Comparison of ENCODE assay signal across 31 cellular contexts in genomic region chr12:30546121-30546520, GRCh38.
DNase-seq lines count a peak whose midpoint lies in the region; ATAC-seq, FAIRE-seq and TF ChIP-seq lines count a peak whose summit lies in the region.
"Had no signal": no experiment of that assay in that cellular context is flagged by ENCODE, and none has a peak within 500 bp of the region (broad histone marks: within the 10 kb centered on the region; RNA-seq: fewer than 3 reads in every experiment).

No MANE protein-coding gene starts in this region.

- WGBS in transverse colon (ENCODE audit: low coverage in 1 of 2), 2 donors = 71% methylated on average over 4 of the region's 4 CpGs; no CpG with 5 or more reads in 1 of the 2 donors

- DNase-seq in MCF 10A (ENCODE audit: unreplicated experiment) (peak; percentile 40), breast epithelium (ENCODE audit: low spot score in 2 of 2) (no peak), PC-3 (peak; percentile 63), transverse colon (peak; percentile 14), RCC 7860 (ENCODE audit: low spot score) (no peak), upper lobe of right lung (no peak), dedifferentiated amniotic fluid mesenchymal stem cell (ENCODE audit: extremely low spot score) (no peak)
- DNase-seq: 8988T; activated CD4-positive, alpha-beta T cell treated with anti-CD3 and anti-CD28 coated beads, Interleukin-2, amount 50 U/mL, for 48 hours; activated CD4-positive, CD25-positive, alpha-beta regulatory T cell treated with anti-CD3 and anti-CD28 coated beads, Interleukin-2, amount 50 U/mL, for 72 hours; activated CD8-positive, alpha-beta memory T cell treated with anti-CD3 and anti-CD28 coated beads, Interleukin-2, amount 50 U/mL, for 4 hours; activated naive CD4-positive, alpha-beta T cell treated with anti-CD3 and anti-CD28 coated beads, Interleukin-2, amount 10 ng/mL, durations not matched to agents 7 days and 5 days; adrenal gland; C1 segment of cervical spinal cord; cerebellar nuclear complex; dorsolateral prefrontal cortex; HCEC 1CT; left cardiac atrium; NCI-H187; NCI-H510A; SK-N-SH; stimulated activated naive B cell treated with anti-CD40 and anti-IgM and Interleukin-4, amounts not matched to agents 10 μg/mL and 1 μg/mL and 100 μg/mL, for 72 hours; T-helper 17 cell had no signal

- no peaks in the 10 kb centered on the region for H3F3A ChIP-seq in PC-3 (ENCODE audit: low read length, unreplicated experiment)

- H3K4me3 ChIP-seq in breast epithelium (no peak overlapping the region), PC-3 (ENCODE audit: low read length) (no peak overlapping the region), transverse colon (no peak overlapping the region), upper lobe of right lung (no peak overlapping the region)
- H3K4me3 ChIP-seq: adrenal gland, dorsolateral prefrontal cortex, gastroesophageal sphincter, GM12878, suprapubic skin had no signal

- H3K4me1 ChIP-seq in breast epithelium (no peaks in the 10 kb centered on the region), PC-3 (ENCODE audit: insufficient read depth, low read length) (peaks cover 11% of the 10 kb centered on the region), transverse colon (no peaks in the 10 kb centered on the region), upper lobe of right lung (no peaks in the 10 kb centered on the region)
- H3K4me1 ChIP-seq: adrenal gland, gastroesophageal sphincter, suprapubic skin had no signal

- TF ChIP-seq CTCF in MCF 10A (IDR thresholded peaks at IDR 0.05; ENCODE audit: unreplicated experiment) = no peak
- no peak for TF ChIP-seq CTCF in breast epithelium (IDR thresholded peaks at IDR 0.05)
- TF ChIP-seq CTCF in PC-3 (conservative IDR thresholded peaks at IDR 0.05; ENCODE audit: low read depth, low read length) = no peak
- TF ChIP-seq CTCF in transverse colon (IDR thresholded peaks at IDR 0.05) = no peak
- no peak for TF ChIP-seq CTCF in upper lobe of right lung (IDR thresholded peaks at IDR 0.05)

- H3K4me1 Mint-ChIP-seq in MCF 10A (ENCODE audit: insufficient read depth, unreplicated experiment) = no peaks in the 10 kb centered on the region
- H3K4me1 Mint-ChIP-seq: activated naive CD4-positive, alpha-beta T cell treated with anti-CD3 and anti-CD28 coated beads, Interleukin-2, amount 10 ng/mL, durations not matched to agents 7 days and 5 days; nephron; stimulated activated naive B cell treated with anti-CD40 and anti-IgM and Interleukin-4, amounts not matched to agents 10 μg/mL and 1 μg/mL and 100 μg/mL, for 72 hours; T-helper 17 cell had no signal

- FAIRE-seq in RCC 7860 (lab: Jason Lieb, UNC) = no peak
- FAIRE-seq: D721Med, GM12878, TTC549 had no signal

- no peak overlapping the region for H3K27ac Mint-ChIP-seq in MCF 10A (ENCODE audit: low read depth, unreplicated experiment)
- H3K27ac Mint-ChIP-seq: activated naive CD4-positive, alpha-beta T cell treated with anti-CD3 and anti-CD28 coated beads, Interleukin-2, amount 10 ng/mL, durations not matched to agents 7 days and 5 days; nephron; stimulated activated naive B cell treated with anti-CD40 and anti-IgM and Interleukin-4, amounts not matched to agents 10 μg/mL and 1 μg/mL and 100 μg/mL, for 72 hours; T-helper 17 cell had no signal

- H3K27me3 ChIP-seq in breast epithelium (no peaks in the 10 kb centered on the region), PC-3 (ENCODE audit: low read length) (no peaks in the 10 kb centered on the region), transverse colon (no peaks in the 10 kb centered on the region), upper lobe of right lung (no peaks in the 10 kb centered on the region)
- H3K27me3 ChIP-seq: adrenal gland, gastroesophageal sphincter, suprapubic skin had no signal

- peak; percentile 46; the same call in 1 of the 2 replicates for ATAC-seq in PC-3
- ATAC-seq in esophagus mucosa = peak; percentile 76
- no peak for ATAC-seq in upper lobe of right lung
- ATAC-seq: gastroesophageal sphincter; GM12878; left cardiac atrium; Right ventricle myocardium inferior; stimulated activated naive B cell treated with anti-CD40 and anti-IgM and Interleukin-4, amounts not matched to agents 10 μg/mL and 1 μg/mL and 100 μg/mL, for 72 hours; T-helper 17 cell had no signal

- no peak overlapping the region for H3K27ac ChIP-seq in breast epithelium
- peak overlapping the region; percentile 73 for H3K27ac ChIP-seq in PC-3 (ENCODE audit: low read length)
- H3K27ac ChIP-seq in transverse colon = no peak overlapping the region
- H3K27ac ChIP-seq in upper lobe of right lung = no peak overlapping the region
- H3K27ac ChIP-seq: adrenal gland, dorsolateral prefrontal cortex, gastroesophageal sphincter, suprapubic skin had no signal

- no peak for TF ChIP-seq EP300 in transverse colon (IDR thresholded peaks at IDR 0.05; ENCODE audit: low read depth)

- TF ChIP-seq POLR2A in breast epithelium (IDR thresholded peaks at IDR 0.05) = no peak
- TF ChIP-seq POLR2A in transverse colon (IDR thresholded peaks at IDR 0.05) = no peak

- CTCF ChIA-PET in MCF 10A (lab: Yijun Ruan, JAX) (interaction anchor here (0.6 kb wide), 1 partner anchor 207 kb away, joined by 3 read pairs; no protein-coding TSS in a partner anchor), PC-3 (lab: Charles Lee) (no interaction called here)

- H3K9ac ChIP-seq in PC-3 (ENCODE audit: low read length) = peak overlapping the region; percentile 27; the same call in 1 of the 2 replicates
- H3K9ac ChIP-seq: SK-N-SH had no signal

- no peaks in the 10 kb centered on the region for H3K79me2 ChIP-seq in PC-3 (ENCODE audit: low read length)

- no peaks in the 10 kb centered on the region for H3K36me3 Mint-ChIP-seq in MCF 10A (ENCODE audit: insufficient read depth, unreplicated experiment)
- H3K36me3 Mint-ChIP-seq: activated naive CD4-positive, alpha-beta T cell treated with anti-CD3 and anti-CD28 coated beads, Interleukin-2, amount 10 ng/mL, durations not matched to agents 7 days and 5 days; stimulated activated naive B cell treated with anti-CD40 and anti-IgM and Interleukin-4, amounts not matched to agents 10 μg/mL and 1 μg/mL and 100 μg/mL, for 72 hours had no signal

- H2AFZ ChIP-seq in PC-3 (ENCODE audit: low read length) = peak overlapping the region; percentile 42; the same call in 1 of the 2 replicates

- no peak overlapping the region for H3K4me2 ChIP-seq in PC-3 (ENCODE audit: low read length)
- H3K4me2 ChIP-seq: SK-N-SH had no signal

- peaks cover 21% of the 10 kb centered on the region for H3K9me3 Mint-ChIP-seq in MCF 10A (ENCODE audit: unreplicated experiment)
- H3K9me3 Mint-ChIP-seq: activated naive CD4-positive, alpha-beta T cell treated with anti-CD3 and anti-CD28 coated beads, Interleukin-2, amount 10 ng/mL, durations not matched to agents 7 days and 5 days had no signal

- BruUV-seq in MCF 10A (replicated peaks; lab: Mats Ljungman, UMichigan) = no TSS peak
- BruUV-seq in PC-3 (replicated peaks; lab: Mats Ljungman, UMichigan) = no TSS peak

- no peaks in the 10 kb centered on the region for H3K27me3 Mint-ChIP-seq in MCF 10A (ENCODE audit: insufficient read depth, unreplicated experiment)
- H3K27me3 Mint-ChIP-seq: activated naive CD4-positive, alpha-beta T cell treated with anti-CD3 and anti-CD28 coated beads, Interleukin-2, amount 10 ng/mL, durations not matched to agents 7 days and 5 days; stimulated activated naive B cell treated with anti-CD40 and anti-IgM and Interleukin-4, amounts not matched to agents 10 μg/mL and 1 μg/mL and 100 μg/mL, for 72 hours; T-helper 17 cell had no signal

- no peak overlapping the region for H3K4me3 Mint-ChIP-seq in MCF 10A (ENCODE audit: unreplicated experiment)
- H3K4me3 Mint-ChIP-seq: activated naive CD4-positive, alpha-beta T cell treated with anti-CD3 and anti-CD28 coated beads, Interleukin-2, amount 10 ng/mL, durations not matched to agents 7 days and 5 days; nephron; stimulated activated naive B cell treated with anti-CD40 and anti-IgM and Interleukin-4, amounts not matched to agents 10 μg/mL and 1 μg/mL and 100 μg/mL, for 72 hours; T-helper 17 cell had no signal

- intact Hi-C loops in MCF 10A (cut with micrococcal nuclease) = no loop called here
- intact Hi-C loops in breast epithelium (cut with DNase I; ENCODE audit: low total_unique reads) = no loop called here
- intact Hi-C loops in PC-3 (cut with micrococcal nuclease) = no loop called here
- intact Hi-C loops in transverse colon (cut with DNase I; ENCODE audit: low total_unique reads) = no loop called here
- intact Hi-C loops in upper lobe of right lung (cut with DNase I) = no loop called here

- H4K20me1 ChIP-seq in PC-3 (ENCODE audit: low read length) = no peaks in the 10 kb centered on the region

- in situ Hi-C loops in transverse colon (cut with MboI; ENCODE audit: low pct_ligation_motif_present in 1 of 4, low pct_unique_long_range_greater_than_20kb in 1 of 4, low sequenced_read_pairs in 3 of 4) = no loop called here

- no peaks in the 10 kb centered on the region for H3K9me2 ChIP-seq in PC-3 (replicated peaks; ENCODE audit: low read length)
- H3K9me2 ChIP-seq: SK-N-SH had no signal

- H3K36me3 ChIP-seq in breast epithelium = no peaks in the 10 kb centered on the region
- H3K36me3 ChIP-seq in PC-3 (ENCODE audit: low read depth, low read length) = no peaks in the 10 kb centered on the region
- no peaks in the 10 kb centered on the region for H3K36me3 ChIP-seq in transverse colon
- no peaks in the 10 kb centered on the region for H3K36me3 ChIP-seq in upper lobe of right lung
- H3K36me3 ChIP-seq: adrenal gland, gastroesophageal sphincter, suprapubic skin had no signal

- POLR2A ChIA-PET in MCF 10A (lab: Yijun Ruan, JAX) = interaction anchor here (0.7 kb wide), 1 partner anchor 95 kb away, joined by 3 read pairs; no protein-coding TSS in a partner anchor
- POLR2A ChIA-PET in PC-3 (lab: Charles Lee; ENCODE audit: unreplicated experiment) = interaction anchor here (0.6 kb wide), 1 partner anchor 19 kb away, joined by 9 read pairs; no protein-coding TSS in a partner anchor

- peaks cover 0 to 4% of the 10 kb centered on the region in 2 donors for H3K9me3 ChIP-seq in breast epithelium
- no peaks in the 10 kb centered on the region for H3K9me3 ChIP-seq in PC-3 (ENCODE audit: low read length)
- H3K9me3 ChIP-seq in transverse colon = no peaks in the 10 kb centered on the region
- no peaks in the 10 kb centered on the region for H3K9me3 ChIP-seq in upper lobe of right lung
- H3K9me3 ChIP-seq: adrenal gland, SK-N-SH, suprapubic skin had no signal

Comparison
In these comparisons a context has a peak if more than half of its experiments do, and no peak if none do; other contexts are left out.
1. DNase-seq: peak in MCF 10A (single experiment), PC-3 (single experiment) and transverse colon (single experiment); none in breast epithelium (0 of 2), RCC 7860 (single experiment), upper lobe of right lung (single experiment) and dedifferentiated amniotic fluid mesenchymal stem cell (single experiment).